ENCODE assay signal across 9 cellular contexts in genomic region chr2:20186078-20186854, GRCh38. TPM values are rescaled to one million over a fixed set of nuclear protein-coding genes. Genes with fewer than 3 reads are reported as not detected.
DNase-seq lines count a peak whose midpoint lies in the region; ATAC-seq and TF ChIP-seq lines count a peak whose summit lies in the region.
"Had no signal": no experiment of that assay in that cellular context is flagged by ENCODE, and none has a peak within 500 bp of the region (broad histone marks: within the 10 kb centered on the region; RNA-seq: fewer than 3 reads in every experiment).

No MANE protein-coding gene starts in this region.

- CTCF ChIA-PET in activated CD8-positive, alpha-beta T cell treated with anti-CD3 and anti-CD28 coated beads for 36 hours (lab: Charles Lee): interaction anchor here (1.2 kb wide), 1 partner anchor 81 kb away, joined by 3 read pairs; no protein-coding TSS in a partner anchor

- intact Hi-C loops in activated CD8-positive, alpha-beta T cell treated with anti-CD3 and anti-CD28 coated beads for 36 hours (cut with micrococcal nuclease): no loop called here

- no peaks in the 10 kb centered on the region for H3K36me3 Mint-ChIP-seq in activated CD8-positive, alpha-beta T cell treated with anti-CD3 and anti-CD28 coated beads for 36 hours (ENCODE audit: low read depth)

- TF ChIP-seq POLR2A in erythroblast (IDR thresholded peaks at IDR 0.05; ENCODE audit: low read length): no peak

- no peak for TF ChIP-seq CTCF in activated CD8-positive, alpha-beta T cell treated with anti-CD3 and anti-CD28 coated beads for 36 hours (IDR thresholded peaks at IDR 0.05)

- peaks cover 1% of the 10 kb centered on the region for H3K27me3 Mint-ChIP-seq in activated CD8-positive, alpha-beta T cell treated with anti-CD3 and anti-CD28 coated beads for 36 hours

- ATAC-seq in GM18502 (IDR thresholded peaks at IDR 0.05; ENCODE audit: poor library complexity, unreplicated experiment): peak; percentile 72
- ATAC-seq in activated CD8-positive, alpha-beta T cell treated with anti-CD3 and anti-CD28 coated beads for 36 hours: no peak

- H3K4me1 Mint-ChIP-seq in activated CD8-positive, alpha-beta T cell treated with anti-CD3 and anti-CD28 coated beads for 36 hours (ENCODE audit: low read depth): no peaks in the 10 kb centered on the region

- DNase-seq in NOMO-1 treated with dmso at 0.1 percent for 144 hours (lab: John Stamatoyannopoulos, UW; ENCODE audit: unreplicated experiment) (peak; percentile 96), erythroblast (lab: John Stamatoyannopoulos, UW) (peak; percentile 35 to 70), putamen (ENCODE audit: low spot score) (peak; percentile 8), DMS53 treated with DMSO at 0.1 percent for 48 hours (lab: John Stamatoyannopoulos, UW; ENCODE audit: unreplicated experiment) (no peak), activated gamma-delta T cell (lab: John Stamatoyannopoulos, UW) (no peak)
- DNase-seq in stimulated activated CD4-positive, alpha-beta T cell treated with anti-CD3 and anti-CD28 coated beads, Interleukin-4, amount 100 ng/mL, for 24 hours: no peak
- DNase-seq in activated CD8-positive, alpha-beta T cell treated with anti-CD3 and anti-CD28 coated beads for 36 hours: no peak
- DNase-seq: NCI-H446 had no signal

- H3K27ac Mint-ChIP-seq in activated CD8-positive, alpha-beta T cell treated with anti-CD3 and anti-CD28 coated beads for 36 hours: no peak overlapping the region

- H3K4me3 Mint-ChIP-seq in activated CD8-positive, alpha-beta T cell treated with anti-CD3 and anti-CD28 coated beads for 36 hours: no peak overlapping the region

- no peaks in the 10 kb centered on the region for H3K9me3 Mint-ChIP-seq in activated CD8-positive, alpha-beta T cell treated with anti-CD3 and anti-CD28 coated beads for 36 hours

- POLR2A ChIA-PET in activated CD8-positive, alpha-beta T cell treated with anti-CD3 and anti-CD28 coated beads for 36 hours (lab: Charles Lee): no interaction called here

RNA-seq across cellular contexts. Expression of gene SDC1, which starts 38.7 kb away (rescaled TPM):
- under 1 TPM; 0.11 to 0.14 TPM for total RNA-seq in activated CD8-positive, alpha-beta T cell treated with anti-CD3 and anti-CD28 coated beads for 36 hours

Comparison
In these comparisons a context has a peak if more than half of its experiments do, and no peak if none do; other contexts are left out.
1. DNase-seq: peak in NOMO-1 treated with dmso at 0.1 percent for 144 hours (single experiment), erythroblast (2 of 2) and putamen (single experiment); none in stimulated activated CD4-positive, alpha-beta T cell treated with anti-CD3 and anti-CD28 coated beads, Interleukin-4, amount 100 ng/mL, for 24 hours (single experiment), DMS53 treated with DMSO at 0.1 percent for 48 hours (single experiment), activated gamma-delta T cell (single experiment) and activated CD8-positive, alpha-beta T cell treated with anti-CD3 and anti-CD28 coated beads for 36 hours (single experiment).